ENCODE assay signal across 1 cellular context in genomic region chr18:3472681-3473544, GRCh38.
TF ChIP-seq lines count a peak whose summit lies in the region.

No MANE protein-coding gene starts in this region.

TF ChIP-seq in GM12878, 131 proteins besides CTCF, POLR2A, EP300 and RAD21 (continued from another document and continues in another):
- no peak for TF ChIP-seq CEBPZ (IDR thresholded peaks at IDR 0.05; ENCODE audit: low read depth, low read length)
- TF ChIP-seq HDGF (IDR thresholded peaks at IDR 0.05), result no peak
- TF ChIP-seq SREBF2 (IDR thresholded peaks at IDR 0.05; ENCODE audit: low read length), result no peak
- TF ChIP-seq TCF12 (IDR thresholded peaks at IDR 0.05; ENCODE audit: low read depth, low read length), result no peak
- no peak for TF ChIP-seq GABPA (IDR thresholded peaks at IDR 0.05; ENCODE audit: low read depth)
- no peak for TF ChIP-seq BCL3 (IDR thresholded peaks at IDR 0.05; ENCODE audit: borderline replicate concordance, insufficient read depth, low read depth, low read length, poor library complexity, severe bottlenecking)
- TF ChIP-seq STAT1 (conservative IDR thresholded peaks at IDR 0.05), result no peak
- TF ChIP-seq, protein P1, sequence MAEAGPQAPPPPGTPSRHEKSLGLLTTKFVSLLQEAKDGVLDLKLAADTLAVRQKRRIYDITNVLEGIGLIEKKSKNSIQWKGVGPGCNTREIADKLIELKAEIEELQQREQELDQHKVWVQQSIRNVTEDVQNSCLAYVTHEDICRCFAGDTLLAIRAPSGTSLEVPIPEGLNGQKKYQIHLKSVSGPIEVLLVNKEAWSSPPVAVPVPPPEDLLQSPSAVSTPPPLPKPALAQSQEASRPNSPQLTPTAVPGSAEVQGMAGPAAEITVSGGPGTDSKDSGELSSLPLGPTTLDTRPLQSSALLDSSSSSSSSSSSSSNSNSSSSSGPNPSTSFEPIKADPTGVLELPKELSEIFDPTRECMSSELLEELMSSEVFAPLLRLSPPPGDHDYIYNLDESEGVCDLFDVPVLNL (IDR thresholded peaks at IDR 0.05; ENCODE audit: low read depth, low read length), result no peak
- no peak for TF ChIP-seq SMAD5 (IDR thresholded peaks at IDR 0.05; ENCODE audit: low read depth)
- TF ChIP-seq GATAD2B (conservative IDR thresholded peaks at IDR 0.05; ENCODE audit: low read depth), result no peak
- TF ChIP-seq BRCA1 (IDR thresholded peaks at IDR 0.05; ENCODE audit: low read depth, low read length), result no peak
- TF ChIP-seq NRF1 (conservative IDR thresholded peaks at IDR 0.05; ENCODE audit: low read depth, low read length), result no peak
- TF ChIP-seq KDM1A (IDR thresholded peaks at IDR 0.05; ENCODE audit: borderline replicate concordance), result no peak
- TF ChIP-seq CHD1 (IDR thresholded peaks at IDR 0.05; ENCODE audit: low read depth, low read length), result no peak
- peak; percentile 48; the same call in 1 of the 2 replicates for TF ChIP-seq NFIC (IDR thresholded peaks at IDR 0.05; ENCODE audit: low read depth, low read length)
- TF ChIP-seq MAX (IDR thresholded peaks at IDR 0.05; ENCODE audit: low read depth, low read length), result no peak
- TF ChIP-seq TBL1XR1 (IDR thresholded peaks at IDR 0.05; ENCODE audit: low read depth, low read length), result no peak
- TF ChIP-seq TCF3 (IDR thresholded peaks at IDR 0.05; ENCODE audit: borderline replicate concordance, insufficient read depth, low read depth, low read length), result no peak
- no peak for TF ChIP-seq RUNX3 (IDR thresholded peaks at IDR 0.05; ENCODE audit: low read length)
- TF ChIP-seq, protein P2, sequence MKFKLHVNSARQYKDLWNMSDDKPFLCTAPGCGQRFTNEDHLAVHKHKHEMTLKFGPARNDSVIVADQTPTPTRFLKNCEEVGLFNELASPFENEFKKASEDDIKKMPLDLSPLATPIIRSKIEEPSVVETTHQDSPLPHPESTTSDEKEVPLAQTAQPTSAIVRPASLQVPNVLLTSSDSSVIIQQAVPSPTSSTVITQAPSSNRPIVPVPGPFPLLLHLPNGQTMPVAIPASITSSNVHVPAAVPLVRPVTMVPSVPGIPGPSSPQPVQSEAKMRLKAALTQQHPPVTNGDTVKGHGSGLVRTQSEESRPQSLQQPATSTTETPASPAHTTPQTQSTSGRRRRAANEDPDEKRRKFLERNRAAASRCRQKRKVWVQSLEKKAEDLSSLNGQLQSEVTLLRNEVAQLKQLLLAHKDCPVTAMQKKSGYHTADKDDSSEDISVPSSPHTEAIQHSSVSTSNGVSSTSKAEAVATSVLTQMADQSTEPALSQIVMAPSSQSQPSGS (IDR thresholded peaks at IDR 0.05; ENCODE audit: low read length), result 0 out of 2 replicates have a peak, but pooled peaks have one; percentile 35
- TF ChIP-seq PBX3 (IDR thresholded peaks at IDR 0.05; ENCODE audit: insufficient replicate concordance, low read depth, low read length), result no peak
- no peak for TF ChIP-seq CEBPB (IDR thresholded peaks at IDR 0.05; ENCODE audit: borderline replicate concordance in 1 of 2, low read depth in 2 of 2, low read length in 2 of 2)
- TF ChIP-seq BMI1 (IDR thresholded peaks at IDR 0.05; ENCODE audit: borderline replicate concordance), result no peak
- no peak for TF ChIP-seq NR2C2 (IDR thresholded peaks at IDR 0.05; ENCODE audit: borderline replicate concordance, control insufficient read depth, insufficient read length, low read depth)
- TF ChIP-seq NFXL1 (IDR thresholded peaks at IDR 0.05; ENCODE audit: borderline replicate concordance), result no peak
- TF ChIP-seq CHD4 (IDR thresholded peaks at IDR 0.05), result no peak
- TF ChIP-seq, protein P3, sequence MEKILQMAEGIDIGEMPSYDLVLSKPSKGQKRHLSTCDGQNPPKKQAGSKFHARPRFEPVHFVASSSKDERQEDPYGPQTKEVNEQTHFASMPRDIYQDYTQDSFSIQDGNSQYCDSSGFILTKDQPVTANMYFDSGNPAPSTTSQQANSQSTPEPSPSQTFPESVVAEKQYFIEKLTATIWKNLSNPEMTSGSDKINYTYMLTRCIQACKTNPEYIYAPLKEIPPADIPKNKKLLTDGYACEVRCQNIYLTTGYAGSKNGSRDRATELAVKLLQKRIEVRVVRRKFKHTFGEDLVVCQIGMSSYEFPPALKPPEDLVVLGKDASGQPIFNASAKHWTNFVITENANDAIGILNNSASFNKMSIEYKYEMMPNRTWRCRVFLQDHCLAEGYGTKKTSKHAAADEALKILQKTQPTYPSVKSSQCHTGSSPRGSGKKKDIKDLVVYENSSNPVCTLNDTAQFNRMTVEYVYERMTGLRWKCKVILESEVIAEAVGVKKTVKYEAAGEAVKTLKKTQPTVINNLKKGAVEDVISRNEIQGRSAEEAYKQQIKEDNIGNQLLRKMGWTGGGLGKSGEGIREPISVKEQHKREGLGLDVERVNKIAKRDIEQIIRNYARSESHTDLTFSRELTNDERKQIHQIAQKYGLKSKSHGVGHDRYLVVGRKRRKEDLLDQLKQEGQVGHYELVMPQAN (conservative IDR thresholded peaks at IDR 0.05), result no peak
- TF ChIP-seq PAX8 (IDR thresholded peaks at IDR 0.05), result no peak
- no peak for TF ChIP-seq CREB1 (IDR thresholded peaks at IDR 0.05; ENCODE audit: low read depth)
- TF ChIP-seq FOS (IDR thresholded peaks at IDR 0.05; ENCODE audit: borderline replicate concordance, extremely low read depth, insufficient read length), result no peak
- TF ChIP-seq RCOR1 (conservative IDR thresholded peaks at IDR 0.05; ENCODE audit: low read depth, low read length), result no peak
- TF ChIP-seq, protein P4, sequence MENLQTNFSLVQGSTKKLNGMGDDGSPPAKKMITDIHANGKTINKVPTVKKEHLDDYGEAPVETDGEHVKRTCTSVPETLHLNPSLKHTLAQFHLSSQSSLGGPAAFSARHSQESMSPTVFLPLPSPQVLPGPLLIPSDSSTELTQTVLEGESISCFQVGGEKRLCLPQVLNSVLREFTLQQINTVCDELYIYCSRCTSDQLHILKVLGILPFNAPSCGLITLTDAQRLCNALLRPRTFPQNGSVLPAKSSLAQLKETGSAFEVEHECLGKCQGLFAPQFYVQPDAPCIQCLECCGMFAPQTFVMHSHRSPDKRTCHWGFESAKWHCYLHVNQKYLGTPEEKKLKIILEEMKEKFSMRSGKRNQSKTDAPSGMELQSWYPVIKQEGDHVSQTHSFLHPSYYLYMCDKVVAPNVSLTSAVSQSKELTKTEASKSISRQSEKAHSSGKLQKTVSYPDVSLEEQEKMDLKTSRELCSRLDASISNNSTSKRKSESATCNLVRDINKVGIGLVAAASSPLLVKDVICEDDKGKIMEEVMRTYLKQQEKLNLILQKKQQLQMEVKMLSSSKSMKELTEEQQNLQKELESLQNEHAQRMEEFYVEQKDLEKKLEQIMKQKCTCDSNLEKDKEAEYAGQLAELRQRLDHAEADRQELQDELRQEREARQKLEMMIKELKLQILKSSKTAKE (IDR thresholded peaks at IDR 0.05; ENCODE audit: low read depth, poor library complexity, severe bottlenecking), result peak; percentile 64
- TF ChIP-seq REST (IDR thresholded peaks at IDR 0.05; ENCODE audit: low read depth, low read length), result no peak
- TF ChIP-seq TCF7 (IDR thresholded peaks at IDR 0.05; ENCODE audit: borderline replicate concordance), result no peak
- TF ChIP-seq IRF4 (IDR thresholded peaks at IDR 0.05; ENCODE audit: low read depth, low read length), result peak; percentile 82
- TF ChIP-seq POLR2AphosphoS2 (IDR thresholded peaks at IDR 0.05; ENCODE audit: low read depth, low read length), result no peak
- no peak for TF ChIP-seq PAX5 (IDR thresholded peaks at IDR 0.05; ENCODE audit: borderline replicate concordance, low read depth, low read length)
- TF ChIP-seq SUPT20H (IDR thresholded peaks at IDR 0.05; ENCODE audit: borderline replicate concordance, control insufficient read depth, low read depth, low read length), result no peak
- TF ChIP-seq FOXM1 (IDR thresholded peaks at IDR 0.05; ENCODE audit: low read depth, low read length), result no peak
- TF ChIP-seq PML (IDR thresholded peaks at IDR 0.05; ENCODE audit: low read length), result no peak
- no peak for TF ChIP-seq ASH2L (IDR thresholded peaks at IDR 0.05; ENCODE audit: borderline replicate concordance, low read depth)
- TF ChIP-seq MEF2B (IDR thresholded peaks at IDR 0.05; ENCODE audit: partially characterized antibody, poor library complexity, severe bottlenecking), result no peak
- no peak for TF ChIP-seq ZZZ3 (IDR thresholded peaks at IDR 0.05; ENCODE audit: control insufficient read depth, insufficient read length, low read depth)
- TF ChIP-seq WRNIP1 (IDR thresholded peaks at IDR 0.05; ENCODE audit: borderline replicate concordance, low read depth, low read length), result no peak
- TF ChIP-seq SREBF1 (IDR thresholded peaks at IDR 0.05; ENCODE audit: low read length), result no peak
- no peak for TF ChIP-seq RBBP5 (conservative IDR thresholded peaks at IDR 0.05)
- TF ChIP-seq EZH2 (IDR thresholded peaks at IDR 0.05; ENCODE audit: borderline replicate concordance, control insufficient read depth, low read depth, low read length), result no peak
- peak; percentile 58; the same call in 1 of the 2 replicates for TF ChIP-seq SPI1 (IDR thresholded peaks at IDR 0.05; ENCODE audit: borderline replicate concordance, insufficient read depth, low read depth, low read length)
